ENCODE assay signal across 10 cellular contexts in genomic region chr10:93126484-93127052, GRCh38. TPM values are rescaled to one million over a fixed set of nuclear protein-coding genes. Genes with fewer than 3 reads are reported as not detected.
A peak's percentile ranks its signal among the peaks of the same experiment; 100 is the strongest.
DNase-seq lines count a peak whose midpoint lies in the region; ATAC-seq and TF ChIP-seq lines count a peak whose summit lies in the region.
"Had no signal": no experiment of that assay in that cellular context is flagged by ENCODE, and none has a peak within 500 bp of the region (broad histone marks: within the 10 kb centered on the region; RNA-seq: fewer than 3 reads in every experiment).

No MANE protein-coding gene starts in this region.

- no peaks in the 10 kb centered on the region for H3K27me3 Mint-ChIP-seq in activated T-cell treated with anti-CD3 and anti-CD28 coated beads, Interleukin-2, amount 50 U/mL, for 4 hours (ENCODE audit: low read depth)

- H3K9me3 Mint-ChIP-seq in activated T-cell treated with anti-CD3 and anti-CD28 coated beads, Interleukin-2, amount 50 U/mL, for 4 hours, result peaks cover 20% of the 10 kb centered on the region

- peaks cover 26% of the 10 kb centered on the region for H3K4me1 Mint-ChIP-seq in activated T-cell treated with anti-CD3 and anti-CD28 coated beads, Interleukin-2, amount 50 U/mL, for 4 hours (ENCODE audit: low read depth)

- H3K4me3 ChIP-seq in NB4 (ENCODE audit: low read depth, low read length), result no peak overlapping the region
- no peak overlapping the region for H3K4me3 ChIP-seq in epithelial cell of esophagus (ENCODE audit: low read length)
- H3K4me3 ChIP-seq: BLaER1, right atrium auricular region had no signal

- H3K36me3 Mint-ChIP-seq in activated T-cell treated with anti-CD3 and anti-CD28 coated beads, Interleukin-2, amount 50 U/mL, for 4 hours (ENCODE audit: insufficient read depth), result peaks cover 3% of the 10 kb centered on the region

- no peak for TF ChIP-seq POLR2A in NB4 (IDR thresholded peaks at IDR 0.05; ENCODE audit: extremely low read depth, insufficient read length)

- TF ChIP-seq CTCF in NB4 (IDR thresholded peaks at IDR 0.05; ENCODE audit: low read depth, low read length) (peak; percentile 45), epithelial cell of esophagus (IDR thresholded peaks at IDR 0.05; ENCODE audit: insufficient read depth, low read depth, low read length, missing control alignments) (peak; percentile 52)

- no peak for ATAC-seq in activated T-cell treated with anti-CD3 and anti-CD28 coated beads, Interleukin-2, amount 50 U/mL, for 4 hours
- no peak for ATAC-seq in GM19324 (IDR thresholded peaks at IDR 0.05; ENCODE audit: low FRiP score, unreplicated experiment)

- DNase-seq in activated CD4-positive, alpha-beta T cell treated with anti-CD3 and anti-CD28 coated beads, Interleukin-2, amount 50 U/mL, for 48 hours, result peak; percentile 9 to 20
- no peak for DNase-seq in activated CD4-positive, alpha-beta T cell treated with anti-CD3 and anti-CD28 coated beads, Interleukin-2, amount 50 U/mL, for 1 hour
- DNase-seq in NB4 (ENCODE audit: low read depth) (peak; percentile 38), epithelial cell of esophagus (ENCODE audit: low read depth) (no peak)
- DNase-seq in stimulated activated CD8-positive, alpha-beta memory T cell treated with anti-CD3 and anti-CD28 coated beads, Interleukin-4, amount 100 ng/mL, for 48 hours, result peak; percentile 34
- no peak for DNase-seq in activated T-cell treated with anti-CD3 and anti-CD28 coated beads, Interleukin-2, amount 50 U/mL, for 1 hour
- DNase-seq in activated T-cell treated with anti-CD3 and anti-CD28 coated beads, Interleukin-2, amount 50 U/mL, for 4 hours, result no peak

- no peak overlapping the region for H3K4me3 Mint-ChIP-seq in activated T-cell treated with anti-CD3 and anti-CD28 coated beads, Interleukin-2, amount 50 U/mL, for 4 hours

RNA-seq across cellular contexts. Expression of gene CYP26A1, which starts 52.9 kb away (rescaled TPM):
- not detected for total RNA-seq in activated T-cell treated with anti-CD3 and anti-CD28 coated beads, Interleukin-2, amount 50 U/mL, for 4 hours
- total RNA-seq: right atrium auricular region had no signal

Comparison
In these comparisons a context has a peak if more than half of its experiments do, and no peak if none do; other contexts are left out.
1. DNase-seq: peak in activated CD4-positive, alpha-beta T cell treated with anti-CD3 and anti-CD28 coated beads, Interleukin-2, amount 50 U/mL, for 48 hours (2 of 2), NB4 (single experiment) and stimulated activated CD8-positive, alpha-beta memory T cell treated with anti-CD3 and anti-CD28 coated beads, Interleukin-4, amount 100 ng/mL, for 48 hours (single experiment); none in activated CD4-positive, alpha-beta T cell treated with anti-CD3 and anti-CD28 coated beads, Interleukin-2, amount 50 U/mL, for 1 hour (single experiment), epithelial cell of esophagus (single experiment), activated T-cell treated with anti-CD3 and anti-CD28 coated beads, Interleukin-2, amount 50 U/mL, for 1 hour (single experiment) and activated T-cell treated with anti-CD3 and anti-CD28 coated beads, Interleukin-2, amount 50 U/mL, for 4 hours (single experiment).